In genomic region chr4:182240161-182241130, GRCh38 we compare ENCODE assay signal across 1 cellular context.
TF ChIP-seq lines count a peak whose summit lies in the region.

No MANE protein-coding gene starts in this region.

TF ChIP-seq in WTC11, 78 proteins besides CTCF, POLR2A, EP300 and RAD21 (continued from another document):
- TF ChIP-seq PRDM15 (CRISPR knock-in tag; IDR thresholded peaks at IDR 0.05) = no peak
- no peak for TF ChIP-seq NR2C2 (CRISPR knock-in tag; IDR thresholded peaks at IDR 0.05)
- no peak for TF ChIP-seq SMAD3 (CRISPR knock-in tag; IDR thresholded peaks at IDR 0.05; ENCODE audit: borderline replicate concordance)
- no peak for TF ChIP-seq STAT6 (CRISPR knock-in tag; conservative IDR thresholded peaks at IDR 0.05; ENCODE audit: low read depth)
- TF ChIP-seq ZNF219 (CRISPR knock-in tag; IDR thresholded peaks at IDR 0.05; ENCODE audit: borderline replicate concordance) = no peak
- TF ChIP-seq MXD4 (CRISPR knock-in tag; IDR thresholded peaks at IDR 0.05; ENCODE audit: borderline replicate concordance) = no peak
- no peak for TF ChIP-seq ZNF121 (CRISPR knock-in tag; IDR thresholded peaks at IDR 0.05)
- TF ChIP-seq ZNF416 (CRISPR knock-in tag; IDR thresholded peaks at IDR 0.05) = no peak
- TF ChIP-seq ETV6 (CRISPR knock-in tag; IDR thresholded peaks at IDR 0.05) = no peak
- no peak for TF ChIP-seq TP53 (CRISPR knock-in tag; IDR thresholded peaks at IDR 0.05)
- no peak for TF ChIP-seq MAX (CRISPR knock-in tag; IDR thresholded peaks at IDR 0.05)
